Comparison of ENCODE assay signal across 15 cellular contexts in genomic region chr10:3757250-3757637, GRCh38. TPM values are rescaled to one million over a fixed set of nuclear protein-coding genes. Genes with fewer than 3 reads are reported as not detected.
DNase-seq lines count a peak whose midpoint lies in the region; ATAC-seq and TF ChIP-seq lines count a peak whose summit lies in the region.
"Had no signal": no experiment of that assay in that cellular context is flagged by ENCODE, and none has a peak within 500 bp of the region (broad histone marks: within the 10 kb centered on the region; RNA-seq: fewer than 3 reads in every experiment).

No MANE protein-coding gene starts in this region.

- POLR2A ChIA-PET in HEK293T (lab: Yijun Ruan, JAX), result no interaction called here

- H3K36me3 Mint-ChIP-seq in activated CD4-positive, alpha-beta T cell treated with anti-CD3 and anti-CD28 coated beads, Interleukin-2, amount 10 ng/mL, durations not matched to agents 24 days and 14 days (ENCODE audit: low read depth), result peaks cover 10% of the 10 kb centered on the region
- peaks cover 21% of the 10 kb centered on the region for H3K36me3 Mint-ChIP-seq in T-helper 1 cell treated with Interleukin-12 subunit alpha and Interleukin-12 subunit beta and Interleukin-4 antibody, amounts not matched to agents 30 μg/mL and 1 μg/mL, for 36 hours (ENCODE audit: low read depth)
- peaks cover 5% of the 10 kb centered on the region for H3K36me3 Mint-ChIP-seq in effector memory CD8-positive, alpha-beta T cell (ENCODE audit: insufficient read depth)

- peaks cover 67% of the 10 kb centered on the region for H3K4me1 Mint-ChIP-seq in activated CD4-positive, alpha-beta T cell treated with anti-CD3 and anti-CD28 coated beads, Interleukin-2, amount 10 ng/mL, durations not matched to agents 24 days and 14 days
- peaks cover 73% of the 10 kb centered on the region for H3K4me1 Mint-ChIP-seq in T-helper 1 cell treated with Interleukin-12 subunit alpha and Interleukin-12 subunit beta and Interleukin-4 antibody, amounts not matched to agents 30 μg/mL and 1 μg/mL, for 36 hours (ENCODE audit: low read depth)
- peaks cover 38 to 48% of the 10 kb centered on the region in 2 donors for H3K4me1 Mint-ChIP-seq in effector memory CD8-positive, alpha-beta T cell (ENCODE audit: low read depth in 2 of 2)

- peaks cover 8% of the 10 kb centered on the region for H3K9me3 Mint-ChIP-seq in activated CD4-positive, alpha-beta T cell treated with anti-CD3 and anti-CD28 coated beads, Interleukin-2, amount 10 ng/mL, durations not matched to agents 24 days and 14 days
- peaks cover 10% of the 10 kb centered on the region for H3K9me3 Mint-ChIP-seq in T-helper 1 cell treated with Interleukin-12 subunit alpha and Interleukin-12 subunit beta and Interleukin-4 antibody, amounts not matched to agents 30 μg/mL and 1 μg/mL, for 36 hours
- H3K9me3 Mint-ChIP-seq in effector memory CD8-positive, alpha-beta T cell, result no peaks in the 10 kb centered on the region

- no peaks in the 10 kb centered on the region for H3K27me3 Mint-ChIP-seq in activated CD4-positive, alpha-beta T cell treated with anti-CD3 and anti-CD28 coated beads, Interleukin-2, amount 10 ng/mL, durations not matched to agents 24 days and 14 days
- H3K27me3 Mint-ChIP-seq in T-helper 1 cell treated with Interleukin-12 subunit alpha and Interleukin-12 subunit beta and Interleukin-4 antibody, amounts not matched to agents 30 μg/mL and 1 μg/mL, for 36 hours (ENCODE audit: low read depth), result no peaks in the 10 kb centered on the region
- H3K27me3 Mint-ChIP-seq in effector memory CD8-positive, alpha-beta T cell, result no peaks in the 10 kb centered on the region
- H3K27me3 Mint-ChIP-seq: naive thymus-derived CD4-positive, alpha-beta T cell had no signal

- H3K27ac Mint-ChIP-seq in activated CD4-positive, alpha-beta T cell treated with anti-CD3 and anti-CD28 coated beads, Interleukin-2, amount 10 ng/mL, durations not matched to agents 24 days and 14 days, result peak overlapping the region; percentile 100
- H3K27ac Mint-ChIP-seq in T-helper 1 cell treated with Interleukin-12 subunit alpha and Interleukin-12 subunit beta and Interleukin-4 antibody, amounts not matched to agents 30 μg/mL and 1 μg/mL, for 36 hours, result peak overlapping the region; percentile 100
- H3K27ac Mint-ChIP-seq in effector memory CD8-positive, alpha-beta T cell, result peak overlapping the region; percentile 99 to 100

- H3K4me3 Mint-ChIP-seq in activated CD4-positive, alpha-beta T cell treated with anti-CD3 and anti-CD28 coated beads, Interleukin-2, amount 10 ng/mL, durations not matched to agents 24 days and 14 days, result peak overlapping the region; percentile 82
- H3K4me3 Mint-ChIP-seq in T-helper 1 cell treated with Interleukin-12 subunit alpha and Interleukin-12 subunit beta and Interleukin-4 antibody, amounts not matched to agents 30 μg/mL and 1 μg/mL, for 36 hours, result peak overlapping the region; percentile 75
- H3K4me3 Mint-ChIP-seq in effector memory CD8-positive, alpha-beta T cell, result peak overlapping the region; percentile 84 to 86

- ATAC-seq in effector memory CD8-positive, alpha-beta T cell (replicated peaks), result no peak
- ATAC-seq in stimulated activated naive CD8-positive, alpha-beta T cell treated with anti-CD3 and anti-CD28 coated beads, Interleukin-15, Interleukin-2, amounts not matched to agents 100 U/mL and 50 U/mL, for 24 hours, result peak; percentile 6
- ATAC-seq in HG03520 (IDR thresholded peaks at IDR 0.05; ENCODE audit: unreplicated experiment), result no peak
- no peak for ATAC-seq in left colon

- CTCF ChIA-PET in HEK293T (lab: Yijun Ruan, JAX), result no interaction called here

- peak; percentile 78 for DNase-seq in activated CD4-positive, alpha-beta T cell treated with anti-CD3 and anti-CD28 coated beads, Interleukin-2, amount 10 ng/mL, durations not matched to agents 24 days and 14 days
- no peak for DNase-seq in activated CD4-positive, alpha-beta T cell treated with anti-CD3 and anti-CD28 coated beads for 48 hours
- DNase-seq in effector memory CD8-positive, alpha-beta T cell, result no peak
- DNase-seq in stimulated activated naive CD8-positive, alpha-beta T cell treated with anti-CD3 and anti-CD28 coated beads, Interleukin-15, Interleukin-2, amounts not matched to agents 100 U/mL and 50 U/mL, for 24 hours, result no peak
- DNase-seq in left colon (no peak), HEK293T (ENCODE audit: extremely low spot score) (no peak)
- DNase-seq: activated CD4-positive, alpha-beta T cell treated with anti-CD3 and anti-CD28 coated beads for 1 hour; amygdala; dermis blood vessel endothelial cell; NCI-H146; NCI-H526 treated with DMSO at 0.1 percent for 48 hours; uterus had no signal

- intact Hi-C loops in activated CD4-positive, alpha-beta T cell treated with anti-CD3 and anti-CD28 coated beads, Interleukin-2, amount 10 ng/mL, durations not matched to agents 24 days and 14 days (cut with micrococcal nuclease), result loop anchor here (1.0 to 5.0 kb wide), 6 partner anchors 20 to 895 kb away; no protein-coding TSS in a partner anchor
- intact Hi-C loops in left colon (cut with DNase I, micrococcal nuclease), result no loop called here

TF ChIP-seq in HEK293T, 16 proteins besides CTCF, POLR2A, EP300 and RAD21:
- TF ChIP-seq SUZ12 (IDR thresholded peaks at IDR 0.05), result no peak
- no peak for TF ChIP-seq SP1 (IDR thresholded peaks at IDR 0.05)
- TF ChIP-seq L3MBTL2 (conservative IDR thresholded peaks at IDR 0.05), result no peak
- no peak for TF ChIP-seq HDGF (IDR thresholded peaks at IDR 0.05; ENCODE audit: borderline replicate concordance)
- TF ChIP-seq LEF1 (IDR thresholded peaks at IDR 0.05; ENCODE audit: borderline replicate concordance), result no peak
- no peak for TF ChIP-seq ZNF384 (IDR thresholded peaks at IDR 0.05)
- TF ChIP-seq BHLHE40 (IDR thresholded peaks at IDR 0.05; ENCODE audit: borderline replicate concordance), result no peak
- no peak for TF ChIP-seq FOXM1 (IDR thresholded peaks at IDR 0.05; ENCODE audit: borderline replicate concordance)
- TF ChIP-seq ARNT (IDR thresholded peaks at IDR 0.05), result no peak
- TF ChIP-seq PKNOX1 (IDR thresholded peaks at IDR 0.05), result no peak
- TF ChIP-seq FOXK2 (IDR thresholded peaks at IDR 0.05), result no peak
- TF ChIP-seq ELF4 (IDR thresholded peaks at IDR 0.05), result no peak
- TF ChIP-seq CTBP1 (IDR thresholded peaks at IDR 0.05; ENCODE audit: borderline replicate concordance), result no peak

RNA-seq across cellular contexts. Expression of gene KLF6, which starts 27.8 kb away (rescaled TPM):
- total RNA-seq in activated CD4-positive, alpha-beta T cell treated with anti-CD3 and anti-CD28 coated beads, Interleukin-2, amount 10 ng/mL, durations not matched to agents 24 days and 14 days, result 116 and 127 TPM in 2 replicates
- 100 to 1,000 TPM; 359 to 434 TPM for total RNA-seq in left colon
